1 cellular context compared by ENCODE assay signal in the genomic region with DNA sequence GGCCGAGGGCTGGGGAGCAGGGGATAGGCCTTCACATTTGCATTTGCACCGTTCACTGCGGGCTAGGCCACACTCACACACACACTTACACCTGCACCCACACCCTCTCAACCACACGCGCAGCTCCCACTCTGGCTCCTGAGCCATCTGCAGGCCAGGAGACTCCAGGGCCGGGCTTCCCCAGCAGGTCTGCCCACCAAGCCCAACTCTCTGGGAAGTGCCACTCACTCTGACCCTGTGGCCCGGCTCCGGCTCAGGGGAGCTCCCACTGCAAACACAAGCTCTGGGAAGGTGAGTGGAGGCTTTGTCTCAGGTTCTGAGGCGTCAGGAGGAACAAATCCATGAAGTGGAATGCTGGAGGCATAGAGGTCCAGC.
A peak's percentile ranks its signal among the peaks of the same experiment; 100 is the strongest.
TF ChIP-seq lines count a peak whose summit lies in the region.

No MANE protein-coding gene starts in this region.

TF ChIP-seq in K562, 482 proteins besides CTCF, POLR2A, EP300 and RAD21 (continued from another document and continues in another):
- TF ChIP-seq, protein P1, sequence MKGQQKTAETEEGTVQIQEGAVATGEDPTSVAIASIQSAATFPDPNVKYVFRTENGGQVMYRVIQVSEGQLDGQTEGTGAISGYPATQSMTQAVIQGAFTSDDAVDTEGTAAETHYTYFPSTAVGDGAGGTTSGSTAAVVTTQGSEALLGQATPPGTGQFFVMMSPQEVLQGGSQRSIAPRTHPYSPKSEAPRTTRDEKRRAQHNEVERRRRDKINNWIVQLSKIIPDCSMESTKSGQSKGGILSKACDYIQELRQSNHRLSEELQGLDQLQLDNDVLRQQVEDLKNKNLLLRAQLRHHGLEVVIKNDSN (CRISPR knock-in tag; IDR thresholded peaks at IDR 0.05) = 0 out of 2 replicates have a peak, but pooled peaks have one; percentile 3
- TF ChIP-seq HMGN3 (IDR thresholded peaks at IDR 0.05; ENCODE audit: borderline replicate concordance, extremely low read depth, insufficient read length, low read depth, low read length) (peak; percentile 8), ZFX (CRISPR knock-in tag; IDR thresholded peaks at IDR 0.05) (peak; percentile 72), CEBPB (tag; IDR thresholded peaks at IDR 0.05) (no peak), CCNT2 (IDR thresholded peaks at IDR 0.05; ENCODE audit: borderline replicate concordance, extremely low read depth, insufficient read length, low read depth, low read length) (peak; percentile 25), WHSC1 (IDR thresholded peaks at IDR 0.05; ENCODE audit: low read length) (peak; percentile 81), FOXM1 (IDR thresholded peaks at IDR 0.05; ENCODE audit: low read depth) (0 out of 2 replicates have a peak, but pooled peaks have one; percentile 39), FOXM1 (CRISPR knock-in tag; IDR thresholded peaks at IDR 0.05; ENCODE audit: low read depth) (no peak), CHD2 (IDR thresholded peaks at IDR 0.05; ENCODE audit: low read depth, low read length) (peak; percentile 3; the same call in 1 of the 2 replicates), SRSF1 (IDR thresholded peaks at IDR 0.05; ENCODE audit: low read depth, low read length) (no peak), ZNF217 (CRISPR knock-in tag; IDR thresholded peaks at IDR 0.05) (no peak), NFYB (IDR thresholded peaks at IDR 0.05; ENCODE audit: extremely low read depth, insufficient read length) (no peak)
- TF ChIP-seq, protein P2, sequence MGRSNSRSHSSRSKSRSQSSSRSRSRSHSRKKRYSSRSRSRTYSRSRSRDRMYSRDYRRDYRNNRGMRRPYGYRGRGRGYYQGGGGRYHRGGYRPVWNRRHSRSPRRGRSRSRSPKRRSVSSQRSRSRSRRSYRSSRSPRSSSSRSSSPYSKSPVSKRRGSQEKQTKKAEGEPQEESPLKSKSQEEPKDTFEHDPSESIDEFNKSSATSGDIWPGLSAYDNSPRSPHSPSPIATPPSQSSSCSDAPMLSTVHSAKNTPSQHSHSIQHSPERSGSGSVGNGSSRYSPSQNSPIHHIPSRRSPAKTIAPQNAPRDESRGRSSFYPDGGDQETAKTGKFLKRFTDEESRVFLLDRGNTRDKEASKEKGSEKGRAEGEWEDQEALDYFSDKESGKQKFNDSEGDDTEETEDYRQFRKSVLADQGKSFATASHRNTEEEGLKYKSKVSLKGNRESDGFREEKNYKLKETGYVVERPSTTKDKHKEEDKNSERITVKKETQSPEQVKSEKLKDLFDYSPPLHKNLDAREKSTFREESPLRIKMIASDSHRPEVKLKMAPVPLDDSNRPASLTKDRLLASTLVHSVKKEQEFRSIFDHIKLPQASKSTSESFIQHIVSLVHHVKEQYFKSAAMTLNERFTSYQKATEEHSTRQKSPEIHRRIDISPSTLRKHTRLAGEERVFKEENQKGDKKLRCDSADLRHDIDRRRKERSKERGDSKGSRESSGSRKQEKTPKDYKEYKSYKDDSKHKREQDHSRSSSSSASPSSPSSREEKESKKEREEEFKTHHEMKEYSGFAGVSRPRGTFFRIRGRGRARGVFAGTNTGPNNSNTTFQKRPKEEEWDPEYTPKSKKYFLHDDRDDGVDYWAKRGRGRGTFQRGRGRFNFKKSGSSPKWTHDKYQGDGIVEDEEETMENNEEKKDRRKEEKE (IDR thresholded peaks at IDR 0.05; ENCODE audit: borderline replicate concordance in 1 of 2, control insufficient read depth in 1 of 2, low read depth in 2 of 2, low read length in 1 of 2) = no peak
- TF ChIP-seq, protein P3, sequence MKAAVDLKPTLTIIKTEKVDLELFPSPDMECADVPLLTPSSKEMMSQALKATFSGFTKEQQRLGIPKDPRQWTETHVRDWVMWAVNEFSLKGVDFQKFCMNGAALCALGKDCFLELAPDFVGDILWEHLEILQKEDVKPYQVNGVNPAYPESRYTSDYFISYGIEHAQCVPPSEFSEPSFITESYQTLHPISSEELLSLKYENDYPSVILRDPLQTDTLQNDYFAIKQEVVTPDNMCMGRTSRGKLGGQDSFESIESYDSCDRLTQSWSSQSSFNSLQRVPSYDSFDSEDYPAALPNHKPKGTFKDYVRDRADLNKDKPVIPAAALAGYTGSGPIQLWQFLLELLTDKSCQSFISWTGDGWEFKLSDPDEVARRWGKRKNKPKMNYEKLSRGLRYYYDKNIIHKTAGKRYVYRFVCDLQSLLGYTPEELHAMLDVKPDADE (conservative IDR thresholded peaks at IDR 0.05; ENCODE audit: control insufficient read depth, low read depth, low read length) = 0 out of 2 replicates have a peak, but pooled peaks have one; percentile 11
- TF ChIP-seq, protein P4, sequence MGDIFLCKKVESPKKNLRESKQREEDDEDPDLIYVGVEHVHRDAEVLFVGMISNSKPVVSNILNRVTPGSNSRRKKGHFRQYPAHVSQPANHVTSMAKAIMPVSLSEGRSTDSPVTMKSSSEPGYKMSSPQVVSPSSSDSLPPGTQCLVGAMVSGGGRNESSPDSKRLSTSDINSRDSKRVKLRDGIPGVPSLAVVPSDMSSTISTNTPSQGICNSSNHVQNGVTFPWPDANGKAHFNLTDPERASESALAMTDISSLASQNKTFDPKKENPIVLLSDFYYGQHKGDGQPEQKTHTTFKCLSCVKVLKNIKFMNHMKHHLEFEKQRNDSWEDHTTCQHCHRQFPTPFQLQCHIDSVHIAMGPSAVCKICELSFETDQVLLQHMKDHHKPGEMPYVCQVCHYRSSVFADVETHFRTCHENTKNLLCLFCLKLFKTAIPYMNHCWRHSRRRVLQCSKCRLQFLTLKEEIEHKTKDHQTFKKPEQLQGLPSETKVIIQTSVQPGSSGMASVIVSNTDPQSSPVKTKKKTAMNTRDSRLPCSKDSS (IDR thresholded peaks at IDR 0.05; ENCODE audit: low read depth, partially characterized antibody) = no peak
- TF ChIP-seq, protein P5, sequence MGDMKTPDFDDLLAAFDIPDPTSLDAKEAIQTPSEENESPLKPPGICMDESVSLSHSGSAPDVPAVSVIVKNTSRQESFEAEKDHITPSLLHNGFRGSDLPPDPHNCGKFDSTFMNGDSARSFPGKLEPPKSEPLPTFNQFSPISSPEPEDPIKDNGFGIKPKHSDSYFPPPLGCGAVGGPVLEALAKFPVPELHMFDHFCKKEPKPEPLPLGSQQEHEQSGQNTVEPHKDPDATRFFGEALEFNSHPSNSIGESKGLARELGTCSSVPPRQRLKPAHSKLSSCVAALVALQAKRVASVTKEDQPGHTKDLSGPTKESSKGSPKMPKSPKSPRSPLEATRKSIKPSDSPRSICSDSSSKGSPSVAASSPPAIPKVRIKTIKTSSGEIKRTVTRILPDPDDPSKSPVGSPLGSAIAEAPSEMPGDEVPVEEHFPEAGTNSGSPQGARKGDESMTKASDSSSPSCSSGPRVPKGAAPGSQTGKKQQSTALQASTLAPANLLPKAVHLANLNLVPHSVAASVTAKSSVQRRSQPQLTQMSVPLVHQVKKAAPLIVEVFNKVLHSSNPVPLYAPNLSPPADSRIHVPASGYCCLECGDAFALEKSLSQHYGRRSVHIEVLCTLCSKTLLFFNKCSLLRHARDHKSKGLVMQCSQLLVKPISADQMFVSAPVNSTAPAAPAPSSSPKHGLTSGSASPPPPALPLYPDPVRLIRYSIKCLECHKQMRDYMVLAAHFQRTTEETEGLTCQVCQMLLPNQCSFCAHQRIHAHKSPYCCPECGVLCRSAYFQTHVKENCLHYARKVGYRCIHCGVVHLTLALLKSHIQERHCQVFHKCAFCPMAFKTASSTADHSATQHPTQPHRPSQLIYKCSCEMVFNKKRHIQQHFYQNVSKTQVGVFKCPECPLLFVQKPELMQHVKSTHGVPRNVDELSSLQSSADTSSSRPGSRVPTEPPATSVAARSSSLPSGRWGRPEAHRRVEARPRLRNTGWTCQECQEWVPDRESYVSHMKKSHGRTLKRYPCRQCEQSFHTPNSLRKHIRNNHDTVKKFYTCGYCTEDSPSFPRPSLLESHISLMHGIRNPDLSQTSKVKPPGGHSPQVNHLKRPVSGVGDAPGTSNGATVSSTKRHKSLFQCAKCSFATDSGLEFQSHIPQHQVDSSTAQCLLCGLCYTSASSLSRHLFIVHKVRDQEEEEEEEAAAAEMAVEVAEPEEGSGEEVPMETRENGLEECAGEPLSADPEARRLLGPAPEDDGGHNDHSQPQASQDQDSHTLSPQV (IDR thresholded peaks at IDR 0.05) = peak; percentile 32; the same call in 1 of the 2 replicates
- TF ChIP-seq, protein P6, sequence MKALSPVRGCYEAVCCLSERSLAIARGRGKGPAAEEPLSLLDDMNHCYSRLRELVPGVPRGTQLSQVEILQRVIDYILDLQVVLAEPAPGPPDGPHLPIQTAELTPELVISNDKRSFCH (CRISPR knock-in tag; IDR thresholded peaks at IDR 0.05) = no peak
- TF ChIP-seq, protein P6 (tag; IDR thresholded peaks at IDR 0.05) = no peak; the same call in 1 of the 2 replicates
- TF ChIP-seq, protein P7, sequence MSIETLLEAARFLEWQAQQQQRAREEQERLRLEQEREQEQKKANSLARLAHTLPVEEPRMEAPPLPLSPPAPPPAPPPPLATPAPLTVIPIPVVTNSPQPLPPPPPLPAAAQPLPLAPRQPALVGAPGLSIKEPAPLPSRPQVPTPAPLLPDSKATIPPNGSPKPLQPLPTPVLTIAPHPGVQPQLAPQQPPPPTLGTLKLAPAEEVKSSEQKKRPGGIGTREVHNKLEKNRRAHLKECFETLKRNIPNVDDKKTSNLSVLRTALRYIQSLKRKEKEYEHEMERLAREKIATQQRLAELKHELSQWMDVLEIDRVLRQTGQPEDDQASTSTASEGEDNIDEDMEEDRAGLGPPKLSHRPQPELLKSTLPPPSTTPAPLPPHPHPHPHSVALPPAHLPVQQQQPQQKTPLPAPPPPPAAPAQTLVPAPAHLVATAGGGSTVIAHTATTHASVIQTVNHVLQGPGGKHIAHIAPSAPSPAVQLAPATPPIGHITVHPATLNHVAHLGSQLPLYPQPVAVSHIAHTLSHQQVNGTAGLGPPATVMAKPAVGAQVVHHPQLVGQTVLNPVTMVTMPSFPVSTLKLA (conservative IDR thresholded peaks at IDR 0.05) = no peak
- TF ChIP-seq, protein P8, sequence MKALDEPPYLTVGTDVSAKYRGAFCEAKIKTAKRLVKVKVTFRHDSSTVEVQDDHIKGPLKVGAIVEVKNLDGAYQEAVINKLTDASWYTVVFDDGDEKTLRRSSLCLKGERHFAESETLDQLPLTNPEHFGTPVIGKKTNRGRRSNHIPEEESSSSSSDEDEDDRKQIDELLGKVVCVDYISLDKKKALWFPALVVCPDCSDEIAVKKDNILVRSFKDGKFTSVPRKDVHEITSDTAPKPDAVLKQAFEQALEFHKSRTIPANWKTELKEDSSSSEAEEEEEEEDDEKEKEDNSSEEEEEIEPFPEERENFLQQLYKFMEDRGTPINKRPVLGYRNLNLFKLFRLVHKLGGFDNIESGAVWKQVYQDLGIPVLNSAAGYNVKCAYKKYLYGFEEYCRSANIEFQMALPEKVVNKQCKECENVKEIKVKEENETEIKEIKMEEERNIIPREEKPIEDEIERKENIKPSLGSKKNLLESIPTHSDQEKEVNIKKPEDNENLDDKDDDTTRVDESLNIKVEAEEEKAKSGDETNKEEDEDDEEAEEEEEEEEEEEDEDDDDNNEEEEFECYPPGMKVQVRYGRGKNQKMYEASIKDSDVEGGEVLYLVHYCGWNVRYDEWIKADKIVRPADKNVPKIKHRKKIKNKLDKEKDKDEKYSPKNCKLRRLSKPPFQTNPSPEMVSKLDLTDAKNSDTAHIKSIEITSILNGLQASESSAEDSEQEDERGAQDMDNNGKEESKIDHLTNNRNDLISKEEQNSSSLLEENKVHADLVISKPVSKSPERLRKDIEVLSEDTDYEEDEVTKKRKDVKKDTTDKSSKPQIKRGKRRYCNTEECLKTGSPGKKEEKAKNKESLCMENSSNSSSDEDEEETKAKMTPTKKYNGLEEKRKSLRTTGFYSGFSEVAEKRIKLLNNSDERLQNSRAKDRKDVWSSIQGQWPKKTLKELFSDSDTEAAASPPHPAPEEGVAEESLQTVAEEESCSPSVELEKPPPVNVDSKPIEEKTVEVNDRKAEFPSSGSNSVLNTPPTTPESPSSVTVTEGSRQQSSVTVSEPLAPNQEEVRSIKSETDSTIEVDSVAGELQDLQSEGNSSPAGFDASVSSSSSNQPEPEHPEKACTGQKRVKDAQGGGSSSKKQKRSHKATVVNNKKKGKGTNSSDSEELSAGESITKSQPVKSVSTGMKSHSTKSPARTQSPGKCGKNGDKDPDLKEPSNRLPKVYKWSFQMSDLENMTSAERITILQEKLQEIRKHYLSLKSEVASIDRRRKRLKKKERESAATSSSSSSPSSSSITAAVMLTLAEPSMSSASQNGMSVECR (CRISPR knock-in tag; IDR thresholded peaks at IDR 0.05) = 0 out of 2 replicates have a peak, but pooled peaks have one; percentile 17
- TF ChIP-seq, protein P9, sequence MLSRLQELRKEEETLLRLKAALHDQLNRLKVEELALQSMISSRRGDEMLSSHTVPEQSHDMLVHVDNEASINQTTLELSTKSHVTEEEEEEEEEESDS (CRISPR knock-in tag; IDR thresholded peaks at IDR 0.05) = no peak
